20 cellular contexts compared by ENCODE assay signal in the genomic region with DNA sequence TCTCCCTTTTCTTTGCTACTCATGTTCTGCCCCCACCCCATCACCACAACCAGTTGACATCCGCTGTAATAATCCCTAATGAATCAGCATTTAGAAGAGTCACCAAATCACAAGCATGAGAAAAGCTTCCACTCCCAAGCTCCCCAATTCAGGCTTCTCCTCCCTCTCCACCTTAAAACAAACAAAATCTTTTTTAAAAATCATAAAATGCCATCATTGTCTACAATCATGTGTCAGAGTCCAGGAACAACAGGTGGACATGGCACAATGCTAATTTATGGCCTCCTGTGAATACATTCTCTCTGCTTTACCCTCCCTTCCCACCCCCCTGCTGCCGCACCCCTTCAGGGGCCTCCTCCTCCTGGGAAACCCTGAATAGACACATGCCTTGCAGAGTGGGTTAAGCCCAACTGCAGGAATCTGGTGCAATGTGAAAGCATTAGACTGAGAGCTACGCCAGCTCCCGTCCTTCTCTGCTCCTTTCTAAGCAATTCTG. TPM values are rescaled to one million over a fixed set of nuclear protein-coding genes. Genes with fewer than 3 reads are reported as not detected.
A peak's percentile ranks its signal among the peaks of the same experiment; 100 is the strongest.
DNase-seq lines count a peak whose midpoint lies in the region; ATAC-seq lines count a peak whose summit lies in the region.
"Had no signal": no experiment of that assay in that cellular context is flagged by ENCODE, and none has a peak within 500 bp of the region (broad histone marks: within the 10 kb centered on the region; RNA-seq: fewer than 3 reads in every experiment).

No MANE protein-coding gene starts in this region.

- peaks cover 6% of the 10 kb centered on the region for H3K27me3 Mint-ChIP-seq in T-helper 17 cell

- H3K4me1 Mint-ChIP-seq in T-helper 17 cell = peaks cover 27% of the 10 kb centered on the region

- H3K4me2 ChIP-seq in skeletal muscle satellite cell (ENCODE audit: low read length) = peak overlapping the region; percentile 64

- H3K4me3 ChIP-seq in iPS-18c (ENCODE audit: insufficient read depth, low read depth, low read length) = 0 out of 2 replicates have a peak overlapping the region, but pooled peaks have one; percentile 20
- peak overlapping the region; percentile 30 for H3K4me3 ChIP-seq in skeletal muscle satellite cell (ENCODE audit: low read length)

- H3K9me3 ChIP-seq in T-helper 17 cell (ENCODE audit: control insufficient read depth, low read length, poor library complexity, severe bottlenecking) = no peaks in the 10 kb centered on the region
- no peaks in the 10 kb centered on the region for H3K9me3 ChIP-seq in iPS-18c (ENCODE audit: control insufficient read depth, insufficient read depth, low read length)
- no peaks in the 10 kb centered on the region for H3K9me3 ChIP-seq in skeletal muscle satellite cell (replicated peaks; ENCODE audit: low read length)

- H3K36me3 ChIP-seq in skeletal muscle satellite cell (ENCODE audit: insufficient read depth, low read length) = peaks cover 11% of the 10 kb centered on the region

- H3K36me3 Mint-ChIP-seq in T-helper 17 cell (ENCODE audit: low read depth) = peaks cover 2% of the 10 kb centered on the region

- H3K9ac ChIP-seq in skeletal muscle satellite cell (ENCODE audit: low read depth, low read length) = peak overlapping the region; percentile 38

- H3K27me3 ChIP-seq in skeletal muscle satellite cell (ENCODE audit: control insufficient read depth, insufficient read depth, low read length) = no peaks in the 10 kb centered on the region

- ATAC-seq in T-helper 17 cell (no peak), left lobe of liver (no peak)
- ATAC-seq: activated CD8-positive, alpha-beta memory T cell treated with anti-CD3 and anti-CD28 coated beads, Interleukin-2, amount 10 ng/mL, durations not matched to agents 7 days and 5 days had no signal

- DNase-seq in NCI-H1417 (lab: John Stamatoyannopoulos, UW) (peak in 2 of 3 experiments; percentile 11 to 55), NCI-H1417 treated with DMSO at 0.1 percent for 48 hours (lab: John Stamatoyannopoulos, UW) (no peak), T-helper 17 cell (no peak), activated gamma-delta T cell treated with Interleukin-2 at 50 U/mL for 16 hours (no peak), left lobe of liver (ENCODE audit: low spot score) (no peak)
- no peak for DNase-seq in stimulated activated CD4-positive, alpha-beta T cell treated with anti-CD3 and anti-CD28 coated beads, Interleukin-1b, Interleukin-23, amount 100 ng/mL, for 48 hours
- DNase-seq: 8988T; activated CD8-positive, alpha-beta memory T cell treated with anti-CD3 and anti-CD28 coated beads, Interleukin-2, amount 10 ng/mL, durations not matched to agents 7 days and 5 days; activated naive CD4-positive, alpha-beta T cell treated with Interleukin-2 at 50 U/mL for 16 hours; CD4-positive, CD25-positive, alpha-beta regulatory T cell; DND-41; effector CD4-positive, alpha-beta T cell; islet precursor cell; KG1; midbrain; NCI-H1694; NCI-H526 treated with DMSO at 0.1 percent for 48 hours had no signal

- peaks cover 61% of the 10 kb centered on the region for H3K4me1 ChIP-seq in skeletal muscle satellite cell (ENCODE audit: control insufficient read depth, insufficient read depth, low read length)

- H3K4me3 Mint-ChIP-seq in T-helper 17 cell = no peak overlapping the region
- H3K4me3 Mint-ChIP-seq: activated CD8-positive, alpha-beta memory T cell treated with anti-CD3 and anti-CD28 coated beads, Interleukin-2, amount 10 ng/mL, durations not matched to agents 7 days and 5 days; T-helper 1 cell treated with Interleukin-12 subunit alpha and Interleukin-12 subunit beta and Interleukin-4 antibody, amounts not matched to agents 30 μg/mL and 1 μg/mL, for 36 hours had no signal

- H3K27ac Mint-ChIP-seq in T-helper 17 cell = peak overlapping the region; percentile 57
- H3K27ac Mint-ChIP-seq: activated CD8-positive, alpha-beta memory T cell treated with anti-CD3 and anti-CD28 coated beads, Interleukin-2, amount 10 ng/mL, durations not matched to agents 7 days and 5 days; T-helper 1 cell treated with Interleukin-12 subunit alpha and Interleukin-12 subunit beta and Interleukin-4 antibody, amounts not matched to agents 30 μg/mL and 1 μg/mL, for 36 hours had no signal

RNA-seq across cellular contexts. Expression of gene LRRC4, which starts 3.7 kb away (rescaled TPM):
- under 1 TPM; 0.34 to 0.57 TPM for total RNA-seq in T-helper 17 cell
- total RNA-seq in skeletal muscle satellite cell (2012; rRNA removed) = under 0.01 and 0.44 TPM in 2 replicates
- total RNA-seq in left lobe of liver = 2.8 TPM
- total RNA-seq: activated CD8-positive, alpha-beta memory T cell treated with anti-CD3 and anti-CD28 coated beads, Interleukin-2, amount 10 ng/mL, durations not matched to agents 7 days and 5 days; CD4-positive, CD25-positive, alpha-beta regulatory T cell had no signal

Comparison
In these comparisons a context has a peak if more than half of its experiments do, and no peak if none do; other contexts are left out.
1. DNase-seq: peak in NCI-H1417 (2 of 3); none in NCI-H1417 treated with DMSO at 0.1 percent for 48 hours (single experiment), T-helper 17 cell (0 of 3), activated gamma-delta T cell treated with Interleukin-2 at 50 U/mL for 16 hours (single experiment), left lobe of liver (single experiment) and stimulated activated CD4-positive, alpha-beta T cell treated with anti-CD3 and anti-CD28 coated beads, Interleukin-1b, Interleukin-23, amount 100 ng/mL, for 48 hours (single experiment).